25 cellular contexts compared by ENCODE assay signal in genomic region chr2:128549094-128549493, GRCh38.
"Had no signal": no experiment of that assay in that cellular context is flagged by ENCODE, and none has a peak within 500 bp of the region (broad histone marks: within the 10 kb centered on the region; RNA-seq: fewer than 3 reads in every experiment).

No MANE protein-coding gene starts in this region.

- H3K27ac Mint-ChIP-seq: activated CD4-positive, alpha-beta memory T cell treated with anti-CD3 and anti-CD28 coated beads for 36 hours; activated naive CD8-positive, alpha-beta T cell treated with anti-CD3 and anti-CD28 coated beads, Interleukin-2, amount 50 U/mL, for 24 hours; activated T-helper 1 cell treated with anti-CD3 and anti-CD28 coated beads, Interleukin-12 subunit alpha, Interleukin-12 subunit beta, Interleukin-2, Interleukin-4 antibody, amounts not matched to agents 30 ng/mL and 10 ng/mL and 1 ng/mL, durations not matched to agents 14 hours and 24 hours and 36 hours; natural killer cell; stimulated activated effector memory CD8-positive, alpha-beta T cell treated with anti-CD3 and anti-CD28 coated beads, Interleukin-12 subunit alpha, Interleukin-12 subunit beta, amount 100 ng/mL, for 72 hours; T-helper 17 cell had no signal

- H3K9me3 ChIP-seq: body of pancreas, heart right ventricle, testis, upper lobe of left lung had no signal

- H3K27me3 Mint-ChIP-seq: activated naive CD8-positive, alpha-beta T cell treated with anti-CD3 and anti-CD28 coated beads, Interleukin-2, amount 50 U/mL, for 24 hours had no signal

- H3K79me2 ChIP-seq: parathyroid adenoma had no signal

- H2AFZ ChIP-seq: parathyroid adenoma had no signal

- H3K4me1 Mint-ChIP-seq: activated naive CD8-positive, alpha-beta T cell treated with anti-CD3 and anti-CD28 coated beads, Interleukin-2, amount 50 U/mL, for 24 hours; natural killer cell; stimulated activated effector memory CD8-positive, alpha-beta T cell treated with anti-CD3 and anti-CD28 coated beads, Interleukin-12 subunit alpha, Interleukin-12 subunit beta, amount 100 ng/mL, for 72 hours; T-helper 17 cell had no signal

- H3K9ac ChIP-seq: parathyroid adenoma had no signal

- H3K27ac ChIP-seq: body of pancreas, cardiac muscle cell, heart right ventricle, parathyroid adenoma, testis, upper lobe of left lung had no signal

- ATAC-seq: activated naive CD8-positive, alpha-beta T cell treated with anti-CD3 and anti-CD28 coated beads, Interleukin-2, amount 50 U/mL, for 24 hours; body of pancreas; heart right ventricle; natural killer cell; right cardiac atrium; stimulated activated effector memory CD8-positive, alpha-beta T cell treated with anti-CD3 and anti-CD28 coated beads, Interleukin-12 subunit alpha, Interleukin-12 subunit beta, amount 100 ng/mL, for 72 hours; T-helper 17 cell had no signal

- H3K4me3 ChIP-seq: body of pancreas, cardiac muscle cell, heart right ventricle, lung, skin epidermis, testis, upper lobe of left lung had no signal

- H3K4me1 ChIP-seq: body of pancreas, parathyroid adenoma, testis, upper lobe of left lung had no signal

- DNase-seq: activated CD4-positive, alpha-beta memory T cell treated with anti-CD3 and anti-CD28 coated beads for 36 hours; activated CD4-positive, alpha-beta T cell treated with anti-CD3 and anti-CD28 coated beads for 4 hours; activated CD4-positive, CD25-positive, alpha-beta regulatory T cell; activated gamma-delta T cell; activated naive CD4-positive, alpha-beta T cell treated with anti-CD3 and anti-CD28 coated beads, Interleukin-2, amount 50 U/mL, for 16 hours; activated naive CD8-positive, alpha-beta T cell treated with anti-CD3 and anti-CD28 coated beads, Interleukin-2, amount 50 U/mL, for 24 hours; anterior cingulate cortex; effector CD4-positive, alpha-beta T cell; foreskin fibroblast; heart right ventricle; midbrain; natural killer cell; stimulated activated CD4-positive, alpha-beta T cell treated with anti-CD3 and anti-CD28 coated beads, Interleukin-2, amount 100 ng/mL, for 24 hours; SW 1271; T-helper 17 cell; upper lobe of left lung had no signal

- H3K9me3 Mint-ChIP-seq: activated CD4-positive, alpha-beta memory T cell treated with anti-CD3 and anti-CD28 coated beads for 36 hours; activated naive CD8-positive, alpha-beta T cell treated with anti-CD3 and anti-CD28 coated beads, Interleukin-2, amount 50 U/mL, for 24 hours; stimulated activated effector memory CD8-positive, alpha-beta T cell treated with anti-CD3 and anti-CD28 coated beads, Interleukin-12 subunit alpha, Interleukin-12 subunit beta, amount 100 ng/mL, for 72 hours had no signal

- H3K36me3 ChIP-seq: cardiac muscle cell, heart right ventricle, upper lobe of left lung had no signal

- H3K4me3 Mint-ChIP-seq: activated CD4-positive, alpha-beta memory T cell treated with anti-CD3 and anti-CD28 coated beads for 36 hours; activated naive CD8-positive, alpha-beta T cell treated with anti-CD3 and anti-CD28 coated beads, Interleukin-2, amount 50 U/mL, for 24 hours; activated T-helper 1 cell treated with anti-CD3 and anti-CD28 coated beads, Interleukin-12 subunit alpha, Interleukin-12 subunit beta, Interleukin-2, Interleukin-4 antibody, amounts not matched to agents 30 ng/mL and 10 ng/mL and 1 ng/mL, durations not matched to agents 14 hours and 24 hours and 36 hours; natural killer cell; stimulated activated effector memory CD8-positive, alpha-beta T cell treated with anti-CD3 and anti-CD28 coated beads, Interleukin-12 subunit alpha, Interleukin-12 subunit beta, amount 100 ng/mL, for 72 hours; T-helper 17 cell had no signal

- H3K27me3 ChIP-seq: body of pancreas, cardiac muscle cell, heart right ventricle, testis, upper lobe of left lung had no signal

- H3K36me3 Mint-ChIP-seq: activated CD4-positive, alpha-beta memory T cell treated with anti-CD3 and anti-CD28 coated beads for 36 hours; natural killer cell; stimulated activated effector memory CD8-positive, alpha-beta T cell treated with anti-CD3 and anti-CD28 coated beads, Interleukin-12 subunit alpha, Interleukin-12 subunit beta, amount 100 ng/mL, for 72 hours had no signal
